Comparison of ENCODE assay signal across 10 cellular contexts in the genomic region with DNA sequence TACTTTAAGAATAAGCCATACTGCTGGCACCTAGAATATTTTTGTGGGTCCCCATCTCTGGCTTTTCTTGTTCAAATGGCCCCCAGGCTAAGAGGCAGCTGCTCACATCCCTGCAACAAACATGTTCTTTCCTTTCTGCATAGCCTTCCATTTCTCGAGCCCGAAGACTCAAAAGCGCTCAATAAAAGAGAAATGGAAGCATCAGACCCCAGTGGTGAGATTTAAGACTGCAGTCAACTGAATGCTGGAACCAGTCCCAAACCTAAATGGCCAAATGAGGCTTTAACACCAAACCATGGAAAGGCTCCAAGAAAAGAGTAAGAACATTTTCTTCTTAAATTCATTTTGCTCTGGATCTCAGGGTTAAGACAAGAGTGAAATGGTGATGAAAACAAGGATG.
DNase-seq lines count a peak whose midpoint lies in the region; ATAC-seq and TF ChIP-seq lines count a peak whose summit lies in the region.
"Had no signal": no experiment of that assay in that cellular context is flagged by ENCODE, and none has a peak within 500 bp of the region (broad histone marks: within the 10 kb centered on the region; RNA-seq: fewer than 3 reads in every experiment).

No MANE protein-coding gene starts in this region.

- H3K9me3 ChIP-seq in esophagus muscularis mucosa (peaks cover 0 to 9% (median 7%) of the 10 kb centered on the region in 4 donors), thoracic aorta (peaks cover 5% of the 10 kb centered on the region)

- H3K4me3 ChIP-seq in esophagus muscularis mucosa (no peak overlapping the region), thoracic aorta (no peak overlapping the region)
- H3K4me3 ChIP-seq: ascending aorta had no signal

- H3K36me3 ChIP-seq in esophagus muscularis mucosa = no peaks in the 10 kb centered on the region
- H3K36me3 ChIP-seq in thoracic aorta = no peaks in the 10 kb centered on the region
- H3K36me3 ChIP-seq: ascending aorta had no signal

- 85% methylated on average over 3 of the region's 3 CpGs for WGBS in esophagus muscularis mucosa

- H3K9me3 Mint-ChIP-seq in activated T-cell treated with anti-CD3 and anti-CD28 coated beads, Interleukin-2, amount 50 U/mL, for 24 hours = no peaks in the 10 kb centered on the region
- H3K9me3 Mint-ChIP-seq: memory B cell had no signal

- TF ChIP-seq POLR2A in esophagus muscularis mucosa (IDR thresholded peaks at IDR 0.05; ENCODE audit: low read depth) = no peak

- H3K27ac ChIP-seq in esophagus muscularis mucosa (replicated peaks in 1 of 4) (no peak overlapping the region), thoracic aorta (no peak overlapping the region)
- H3K27ac ChIP-seq: ascending aorta had no signal

- H3K36me3 Mint-ChIP-seq in activated T-cell treated with anti-CD3 and anti-CD28 coated beads, Interleukin-2, amount 50 U/mL, for 24 hours (ENCODE audit: low read depth) = peaks cover 95% of the 10 kb centered on the region
- H3K36me3 Mint-ChIP-seq: memory B cell had no signal

- TF ChIP-seq CTCF in esophagus muscularis mucosa (IDR thresholded peaks at IDR 0.05) (peak; percentile 14 to 46 (median 15)), thoracic aorta (IDR thresholded peaks at IDR 0.05) (peak; percentile 40)

- peak overlapping the region; percentile 89 for H3K27ac Mint-ChIP-seq in activated T-cell treated with anti-CD3 and anti-CD28 coated beads, Interleukin-2, amount 50 U/mL, for 24 hours
- H3K27ac Mint-ChIP-seq: memory B cell had no signal

- no peak overlapping the region for H3K4me3 Mint-ChIP-seq in activated T-cell treated with anti-CD3 and anti-CD28 coated beads, Interleukin-2, amount 50 U/mL, for 24 hours
- H3K4me3 Mint-ChIP-seq: memory B cell had no signal

- intact Hi-C loops in esophagus muscularis mucosa (cut with DNase I) = no loop called here

- H3K27me3 ChIP-seq in esophagus muscularis mucosa (no peaks in the 10 kb centered on the region), thoracic aorta (replicated peaks; ENCODE audit: insufficient read depth) (no peaks in the 10 kb centered on the region)
- H3K27me3 ChIP-seq: ascending aorta had no signal

- no peak for TF ChIP-seq EP300 in esophagus muscularis mucosa (IDR thresholded peaks at IDR 0.05)

- H3K4me1 ChIP-seq in esophagus muscularis mucosa = peaks cover 23 to 51% (median 36%) of the 10 kb centered on the region in 4 donors
- peaks cover 7 to 15% of the 10 kb centered on the region in 2 donors for H3K4me1 ChIP-seq in thoracic aorta (ENCODE audit: control insufficient read depth in 1 of 2, low read depth in 2 of 2)

- H3K4me1 Mint-ChIP-seq in activated T-cell treated with anti-CD3 and anti-CD28 coated beads, Interleukin-2, amount 50 U/mL, for 24 hours (ENCODE audit: low read depth) = peaks cover 92% of the 10 kb centered on the region

- H3K27me3 Mint-ChIP-seq in activated T-cell treated with anti-CD3 and anti-CD28 coated beads, Interleukin-2, amount 50 U/mL, for 24 hours = no peaks in the 10 kb centered on the region
- H3K27me3 Mint-ChIP-seq: memory B cell had no signal

- DNase-seq in activated T-cell treated with anti-CD3 and anti-CD28 coated beads, Interleukin-2, amount 50 U/mL, for 24 hours = no peak
- DNase-seq in activated T-cell treated with anti-CD3 and anti-CD28 coated beads, Interleukin-2, amount 50 U/mL, for 48 hours = no peak
- DNase-seq in NCI-H446 treated with DMSO at 0.1 percent for 48 hours (lab: John Stamatoyannopoulos, UW) (peak; percentile 71), esophagus muscularis mucosa (ENCODE audit: extremely low spot score) (no peak), thoracic aorta (ENCODE audit: low spot score) (no peak), mesenteric fat pad (ENCODE audit: low spot score) (no peak), NCI-H1436 treated with DMSO at 0.1 percent for 48 hours (lab: John Stamatoyannopoulos, UW) (no peak)

- ATAC-seq in thoracic aorta (ENCODE audit: insufficient number of reproducible peaks, low FRiP score, low read depth) (no peak), HG03442 (IDR thresholded peaks at IDR 0.05; ENCODE audit: unreplicated experiment) (no peak)
